ENCODE assay signal across 8 cellular contexts in the genomic region with DNA sequence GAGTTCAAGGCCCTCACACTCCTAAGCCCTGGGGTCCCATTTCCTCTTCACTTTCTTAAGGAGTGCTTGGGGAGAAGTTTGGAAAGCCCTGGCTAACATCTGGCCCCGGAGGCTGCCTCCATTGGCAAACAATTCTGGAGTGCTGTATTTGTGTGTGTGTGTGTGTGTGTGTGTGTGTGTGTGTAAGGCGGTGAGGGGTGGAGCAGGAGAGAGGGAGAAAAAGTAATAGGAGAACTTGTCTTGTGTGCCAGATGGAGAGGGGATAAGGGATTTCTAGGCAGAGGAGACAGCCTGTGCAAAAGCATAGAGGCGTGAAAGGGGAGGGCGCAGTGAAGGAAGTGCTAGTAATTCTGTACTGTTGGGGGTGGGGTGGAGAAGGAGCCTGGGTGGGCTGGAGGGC. TPM values are rescaled to one million over a fixed set of nuclear protein-coding genes. Genes with fewer than 3 reads are reported as not detected.
DNase-seq lines count a peak whose midpoint lies in the region; ATAC-seq lines count a peak whose summit lies in the region.

No MANE protein-coding gene starts in this region.

- H3K9ac ChIP-seq in SK-N-MC (ENCODE audit: insufficient read length), result peak overlapping the region; percentile 45
- H3K9ac ChIP-seq in skeletal muscle tissue (ENCODE audit: low read depth in 1 of 3, low read length in 3 of 3), result peak overlapping the region in 1 of 3 donors; percentile 55

- no peak overlapping the region for H3K27ac Mint-ChIP-seq in activated naive CD4-positive, alpha-beta T cell treated with anti-CD3 and anti-CD28 coated beads for 36 hours

- peaks cover 17 to 28% (median 24%) of the 10 kb centered on the region in 3 donors for H3K4me1 ChIP-seq in skeletal muscle tissue (ENCODE audit: control insufficient read depth in 3 of 3, insufficient read depth in 3 of 3, low read length in 3 of 3)

- intact Hi-C loops in activated naive CD4-positive, alpha-beta T cell treated with anti-CD3 and anti-CD28 coated beads for 36 hours (cut with micrococcal nuclease), result loop anchor here (5.0 kb wide), 2 partner anchors 75 to 165 kb away; a partner anchor contains a TSS

- H3K27me3 Mint-ChIP-seq in activated naive CD4-positive, alpha-beta T cell treated with anti-CD3 and anti-CD28 coated beads for 36 hours (ENCODE audit: low read depth), result no peaks in the 10 kb centered on the region

- H3K27ac ChIP-seq in SK-N-MC (peak overlapping the region; percentile 60; the same call in 1 of the 2 replicates), skeletal muscle tissue (ENCODE audit: low read depth, low read length) (peak overlapping the region; percentile 68)

- H3K4me1 Mint-ChIP-seq in activated naive CD4-positive, alpha-beta T cell treated with anti-CD3 and anti-CD28 coated beads for 36 hours (ENCODE audit: low read depth), result peaks cover 10% of the 10 kb centered on the region

- no peaks in the 10 kb centered on the region for H3K36me3 Mint-ChIP-seq in activated naive CD4-positive, alpha-beta T cell treated with anti-CD3 and anti-CD28 coated beads for 36 hours (ENCODE audit: low read depth)

- no peaks in the 10 kb centered on the region for H3K9me3 ChIP-seq in SK-N-MC (ENCODE audit: low read depth, low read length)
- no peaks in the 10 kb centered on the region for H3K9me3 ChIP-seq in skeletal muscle tissue (ENCODE audit: control insufficient read depth in 3 of 3, low read length in 3 of 3)

- CTCF ChIA-PET in activated naive CD4-positive, alpha-beta T cell treated with anti-CD3 and anti-CD28 coated beads for 36 hours (lab: Charles Lee), result no interaction called here

- H3K27me3 ChIP-seq in skeletal muscle tissue (ENCODE audit: control insufficient read depth in 3 of 3, insufficient read depth in 3 of 3, low read length in 3 of 3), result no peaks in the 10 kb centered on the region

- ATAC-seq in GM21423 (IDR thresholded peaks at IDR 0.05; ENCODE audit: unreplicated experiment), result no peak

- no peaks in the 10 kb centered on the region for H3K9me3 Mint-ChIP-seq in activated naive CD4-positive, alpha-beta T cell treated with anti-CD3 and anti-CD28 coated beads for 36 hours

- H3K4me3 ChIP-seq in SK-N-MC (peak overlapping the region; percentile 87), skeletal muscle tissue (ENCODE audit: low read length in 3 of 3) (peak overlapping the region; percentile 54 to 75 (median 67))

- H3K36me3 ChIP-seq in SK-N-MC (ENCODE audit: insufficient read depth, low read length) (no peaks in the 10 kb centered on the region), skeletal muscle tissue (ENCODE audit: control insufficient read depth in 3 of 3, insufficient read depth in 3 of 3, low read length in 3 of 3) (no peaks in the 10 kb centered on the region)

- peak overlapping the region; percentile 86 for H3K4me3 Mint-ChIP-seq in activated naive CD4-positive, alpha-beta T cell treated with anti-CD3 and anti-CD28 coated beads for 36 hours

- DNase-seq in activated naive CD4-positive, alpha-beta T cell treated with anti-CD3 and anti-CD28 coated beads for 36 hours, result no peak
- no peak for DNase-seq in activated naive CD4-positive, alpha-beta T cell (lab: John Stamatoyannopoulos, UW)
- no peak for DNase-seq in SK-N-MC (ENCODE audit: low read depth, low spot score)
- DNase-seq in fibroblast of the conjunctiva (ENCODE audit: low read depth), result peak; percentile 66
- DNase-seq in stimulated activated CD4-positive, alpha-beta T cell treated with anti-CD3 and anti-CD28 coated beads, Interleukin-4, amount 100 ng/mL, for 24 hours, result no peak
- no peak for DNase-seq in NCI-H2081 (lab: John Stamatoyannopoulos, UW)

RNA-seq across cellular contexts. Expression of a gene that starts 0.6 kb away (rescaled TPM):
- 1 to 10 TPM; 1.5 TPM for total RNA-seq in activated naive CD4-positive, alpha-beta T cell treated with anti-CD3 and anti-CD28 coated beads for 36 hours
- 3.1 TPM for total RNA-seq in skeletal muscle tissue
